ENCODE assay signal across 15 cellular contexts in genomic region chr17:5580367-5580766, GRCh38. TPM values are rescaled to one million over a fixed set of nuclear protein-coding genes. Genes with fewer than 3 reads are reported as not detected.
DNase-seq lines count a peak whose midpoint lies in the region; ATAC-seq, FAIRE-seq and TF ChIP-seq lines count a peak whose summit lies in the region.
"Had no signal": no experiment of that assay in that cellular context is flagged by ENCODE, and none has a peak within 500 bp of the region (broad histone marks: within the 10 kb centered on the region; RNA-seq: fewer than 3 reads in every experiment).

No MANE protein-coding gene starts in this region.

- CTCF ChIA-PET in MCF 10A (lab: Yijun Ruan, JAX), result no interaction called here

- TF ChIP-seq CTCF in MCF 10A (IDR thresholded peaks at IDR 0.05; ENCODE audit: unreplicated experiment), result no peak
- no peak for TF ChIP-seq CTCF in breast epithelium (IDR thresholded peaks at IDR 0.05)

- no peak for FAIRE-seq in small intestine (lab: Jason Lieb, UNC)
- FAIRE-seq: colon had no signal

- H3K4me1 ChIP-seq in breast epithelium, result no peaks in the 10 kb centered on the region
- peaks cover 0 to 5% of the 10 kb centered on the region in 2 donors for H3K4me1 ChIP-seq in small intestine (ENCODE audit: control insufficient read depth in 2 of 2, insufficient read depth in 1 of 2, low read depth in 1 of 2, low read length in 1 of 2)
- H3K4me1 ChIP-seq: parathyroid adenoma had no signal

- no peak overlapping the region for H3K27ac Mint-ChIP-seq in MCF 10A (ENCODE audit: low read depth, unreplicated experiment)
- H3K27ac Mint-ChIP-seq in stimulated activated naive B cell treated with anti-CD40 and anti-IgM and Interleukin-4, amounts not matched to agents 10 μg/mL and 1 μg/mL and 100 μg/mL, for 72 hours, result no peak overlapping the region
- H3K27ac Mint-ChIP-seq: activated CD4-positive, alpha-beta memory T cell treated with anti-CD3 and anti-CD28 coated beads, Interleukin-2, amount 10 ng/mL, durations not matched to agents 7 days and 5 days had no signal

- no peaks in the 10 kb centered on the region for H3K27me3 Mint-ChIP-seq in MCF 10A (ENCODE audit: insufficient read depth, unreplicated experiment)
- no peaks in the 10 kb centered on the region for H3K27me3 Mint-ChIP-seq in stimulated activated naive B cell treated with anti-CD40 and anti-IgM and Interleukin-4, amounts not matched to agents 10 μg/mL and 1 μg/mL and 100 μg/mL, for 72 hours
- H3K27me3 Mint-ChIP-seq: activated CD4-positive, alpha-beta memory T cell treated with anti-CD3 and anti-CD28 coated beads, Interleukin-2, amount 10 ng/mL, durations not matched to agents 7 days and 5 days had no signal

- no peak for TF ChIP-seq POLR2A in breast epithelium (IDR thresholded peaks at IDR 0.05)

- peaks cover 16% of the 10 kb centered on the region for H3K4me1 Mint-ChIP-seq in MCF 10A (ENCODE audit: insufficient read depth, unreplicated experiment)
- H3K4me1 Mint-ChIP-seq in stimulated activated naive B cell treated with anti-CD40 and anti-IgM and Interleukin-4, amounts not matched to agents 10 μg/mL and 1 μg/mL and 100 μg/mL, for 72 hours, result peaks cover 36 to 80% of the 10 kb centered on the region in 2 donors

- POLR2A ChIA-PET in MCF 10A (lab: Yijun Ruan, JAX), result no interaction called here

- H3K27me3 ChIP-seq in breast epithelium (no peaks in the 10 kb centered on the region), small intestine (ENCODE audit: control insufficient read depth in 2 of 2, insufficient read depth in 2 of 2, low read length in 2 of 2) (no peaks in the 10 kb centered on the region)

- H3K9me3 ChIP-seq in breast epithelium, result no peaks in the 10 kb centered on the region
- no peaks in the 10 kb centered on the region for H3K9me3 ChIP-seq in small intestine (ENCODE audit: control insufficient read depth, low read depth)

- H3K27ac ChIP-seq in breast epithelium (no peak overlapping the region), small intestine (ENCODE audit: low read depth in 1 of 2, low read length in 1 of 2) (no peak overlapping the region)
- H3K27ac ChIP-seq: parathyroid adenoma had no signal

- ATAC-seq in stimulated activated naive B cell treated with anti-CD40 and anti-IgM and Interleukin-4, amounts not matched to agents 10 μg/mL and 1 μg/mL and 100 μg/mL, for 72 hours (replicated peaks), result no peak
- ATAC-seq: Panc1 had no signal

- H3K4me3 ChIP-seq in breast epithelium, result no peak overlapping the region
- no peak overlapping the region for H3K4me3 ChIP-seq in small intestine (ENCODE audit: low read depth in 1 of 2, low read length in 2 of 2)

- H3K36me3 ChIP-seq in breast epithelium (no peaks in the 10 kb centered on the region), small intestine (ENCODE audit: control insufficient read depth in 2 of 2, insufficient read depth in 2 of 2, low read length in 2 of 2) (no peaks in the 10 kb centered on the region)

- DNase-seq in MCF 10A (ENCODE audit: unreplicated experiment), result peak; percentile 26
- no peak for DNase-seq in breast epithelium (ENCODE audit: low spot score in 2 of 2)
- peak; percentile 89 for DNase-seq in NOMO-1 treated with DMSO at 0.1 percent for 48 hours (lab: John Stamatoyannopoulos, UW; ENCODE audit: unreplicated experiment)
- DNase-seq in fibroblast of gingiva (ENCODE audit: low read depth), result peak; percentile 64
- no peak for DNase-seq in NCI-H146 (lab: John Stamatoyannopoulos, UW)
- DNase-seq in T1000 (lab: John Stamatoyannopoulos, UW), result no peak
- DNase-seq in small intestine, result no peak
- DNase-seq in stimulated activated naive B cell treated with anti-CD40 and anti-IgM and Interleukin-4, amounts not matched to agents 10 μg/mL and 1 μg/mL and 100 μg/mL, for 72 hours, result no peak
- DNase-seq: activated CD4-positive, alpha-beta memory T cell treated with anti-CD3 and anti-CD28 coated beads, Interleukin-2, amount 10 ng/mL, durations not matched to agents 7 days and 5 days; activated naive CD4-positive, alpha-beta T cell treated with anti-CD3 and anti-CD28 coated beads for 36 hours; DND-41; NCI-H2171 treated with DMSO at 0.1 percent for 48 hours had no signal

- no TSS peak for BruUV-seq in MCF 10A (replicated peaks; lab: Mats Ljungman, UMichigan)

- no peak overlapping the region for H3K4me3 Mint-ChIP-seq in MCF 10A (ENCODE audit: unreplicated experiment)
- H3K4me3 Mint-ChIP-seq in stimulated activated naive B cell treated with anti-CD40 and anti-IgM and Interleukin-4, amounts not matched to agents 10 μg/mL and 1 μg/mL and 100 μg/mL, for 72 hours, result no peak overlapping the region
- H3K4me3 Mint-ChIP-seq: activated CD4-positive, alpha-beta memory T cell treated with anti-CD3 and anti-CD28 coated beads, Interleukin-2, amount 10 ng/mL, durations not matched to agents 7 days and 5 days; activated naive CD4-positive, alpha-beta T cell treated with anti-CD3 and anti-CD28 coated beads for 36 hours had no signal

- intact Hi-C loops in MCF 10A (cut with micrococcal nuclease) (no loop called here), breast epithelium (cut with DNase I; ENCODE audit: low total_unique reads) (no loop called here)

- H3K36me3 Mint-ChIP-seq in MCF 10A (ENCODE audit: insufficient read depth, unreplicated experiment), result peaks cover 28% of the 10 kb centered on the region
- peaks cover 24 to 51% of the 10 kb centered on the region in 2 donors for H3K36me3 Mint-ChIP-seq in stimulated activated naive B cell treated with anti-CD40 and anti-IgM and Interleukin-4, amounts not matched to agents 10 μg/mL and 1 μg/mL and 100 μg/mL, for 72 hours

- H3K9me3 Mint-ChIP-seq in MCF 10A (ENCODE audit: unreplicated experiment), result no peaks in the 10 kb centered on the region
- H3K9me3 Mint-ChIP-seq in stimulated activated naive B cell treated with anti-CD40 and anti-IgM and Interleukin-4, amounts not matched to agents 10 μg/mL and 1 μg/mL and 100 μg/mL, for 72 hours, result no peaks in the 10 kb centered on the region

RNA-seq across cellular contexts. Expression of gene NLRP1, which starts 3.9 kb away (rescaled TPM):
- total RNA-seq in MCF 10A (2022) (29.0 and 33.5 TPM in 2 replicates), breast epithelium (10 to 100 TPM; 27.4 to 35.1 (median 29.6) TPM)
- 10 to 100 TPM in 1 of 3 donors, 1 to 10 TPM in 2; 2.2 to 12.8 (median 3.5) TPM for polyA plus RNA-seq in small intestine

Comparison
In these comparisons a context has a peak if more than half of its experiments do, and no peak if none do; other contexts are left out.
1. DNase-seq: peak in MCF 10A (single experiment), NOMO-1 treated with DMSO at 0.1 percent for 48 hours (single experiment) and fibroblast of gingiva (single experiment); none in breast epithelium (0 of 2), NCI-H146 (single experiment), T1000 (single experiment), small intestine (single experiment) and stimulated activated naive B cell treated with anti-CD40 and anti-IgM and Interleukin-4, amounts not matched to agents 10 μg/mL and 1 μg/mL and 100 μg/mL, for 72 hours (single experiment).